ENCODE assay signal across 32 cellular contexts in the genomic region with DNA sequence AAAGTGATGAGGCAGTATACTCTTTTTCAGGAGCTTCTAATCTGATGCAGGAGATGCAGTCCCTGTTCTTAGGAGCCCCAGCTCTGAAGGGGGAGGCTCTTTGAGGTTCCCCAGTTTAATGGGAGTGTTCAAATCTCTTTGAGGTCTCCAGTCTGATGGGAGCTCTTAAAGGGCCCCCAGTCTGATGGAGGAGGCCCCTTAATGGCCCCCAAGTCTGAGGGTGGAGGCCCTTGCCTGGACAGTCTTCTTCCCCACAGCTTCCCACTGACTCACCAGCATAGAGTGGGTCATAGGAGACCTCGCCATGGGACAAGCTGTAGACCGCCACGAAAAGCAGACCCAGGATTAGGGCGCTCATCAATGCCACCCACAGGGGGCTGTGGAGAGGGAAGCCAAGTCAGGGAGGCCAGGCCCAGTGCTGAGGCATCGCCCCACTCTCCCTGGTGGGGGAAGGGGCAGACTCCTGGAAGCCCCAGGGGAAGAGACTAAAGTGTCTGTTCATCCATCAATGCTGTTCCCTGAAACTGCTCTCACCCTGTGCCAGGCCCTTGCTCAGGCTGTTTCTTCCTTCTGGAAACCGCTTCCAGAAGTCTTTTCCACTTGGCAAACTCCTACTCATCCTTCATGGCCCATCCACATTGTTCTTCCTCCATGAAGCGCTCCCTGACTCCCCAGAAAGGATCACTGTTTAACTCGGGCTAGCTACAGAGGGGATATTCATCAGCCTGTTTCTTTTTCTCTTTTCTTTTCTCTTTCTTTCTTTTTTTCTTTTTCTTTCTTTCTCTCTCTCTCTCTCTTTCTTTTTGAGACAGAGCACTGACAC. TPM values are rescaled to one million over a fixed set of nuclear protein-coding genes. Genes with fewer than 3 reads are reported as not detected.
"Had no signal": no experiment of that assay in that cellular context is flagged by ENCODE, and none has a peak within 500 bp of the region (broad histone marks: within the 10 kb centered on the region; RNA-seq: fewer than 3 reads in every experiment).

No MANE protein-coding gene starts in this region.

- H3K4me3 Mint-ChIP-seq: activated CD4-positive, alpha-beta T cell treated with anti-CD3 and anti-CD28 coated beads, Interleukin-2, amount 10 ng/mL, durations not matched to agents 7 days and 5 days; activated CD8-positive, alpha-beta memory T cell treated with anti-CD3 and anti-CD28 coated beads, Interleukin-2, amount 10 ng/mL, durations not matched to agents 7 days and 5 days; activated CD8-positive, alpha-beta T cell treated with anti-CD3 and anti-CD28 coated beads for 36 hours; activated naive CD8-positive, alpha-beta T cell treated with anti-CD3 and anti-CD28 coated beads, Interleukin-2, amount 50 U/mL, for 24 hours; immature natural killer cell; stimulated activated memory B cell treated with anti-CD40 and anti-IgM and Interleukin-4, amounts not matched to agents 10 μg/mL and 1 μg/mL and 100 μg/mL, for 72 hours had no signal

- H3K36me3 ChIP-seq: transverse colon had no signal

- ATAC-seq: activated CD8-positive, alpha-beta memory T cell treated with anti-CD3 and anti-CD28 coated beads, Interleukin-2, amount 10 ng/mL, durations not matched to agents 7 days and 5 days; activated CD8-positive, alpha-beta T cell treated with anti-CD3 and anti-CD28 coated beads for 36 hours; body of pancreas; left lung; naive thymus-derived CD8-positive, alpha-beta T cell; stimulated activated memory B cell treated with anti-CD40 and anti-IgM and Interleukin-4, amounts not matched to agents 10 μg/mL and 1 μg/mL and 100 μg/mL, for 72 hours had no signal

- DNase-seq: activated CD4-positive, alpha-beta T cell treated with anti-CD3 and anti-CD28 coated beads, Interleukin-2, amount 10 ng/mL, durations not matched to agents 7 days and 5 days; activated CD4-positive, CD25-positive, alpha-beta regulatory T cell treated with anti-CD3 and anti-CD28 coated beads, Interleukin-2, amount 50 U/mL, for 72 hours; activated CD8-positive, alpha-beta memory T cell treated with anti-CD3 and anti-CD28 coated beads, Interleukin-2, amount 10 ng/mL, durations not matched to agents 7 days and 5 days; activated CD8-positive, alpha-beta T cell treated with anti-CD3 and anti-CD28 coated beads for 36 hours; activated gamma-delta T cell; activated naive CD4-positive, alpha-beta T cell treated with anti-CD3 and anti-CD28 coated beads, Interleukin-2, amount 50 U/mL, for 16 hours; activated naive CD8-positive, alpha-beta T cell treated with anti-CD3 and anti-CD28 coated beads, Interleukin-2, amount 50 U/mL, for 24 hours; activated T-cell treated with anti-CD3 and anti-CD28 coated beads for 4 hours; body of pancreas; effector CD4-positive, alpha-beta T cell; foreskin fibroblast; immature natural killer cell; kidney glomerular epithelial cell; naive thymus-derived CD8-positive, alpha-beta T cell; occipital lobe; sigmoid colon; stimulated activated CD4-positive, alpha-beta T cell treated with anti-CD3 and anti-CD28 coated beads, Interleukin-15, amount 100 ng/mL, for 24 hours; stomach; T-helper 2 cell; transverse colon had no signal

- H3K4me1 Mint-ChIP-seq: activated CD8-positive, alpha-beta memory T cell treated with anti-CD3 and anti-CD28 coated beads, Interleukin-2, amount 10 ng/mL, durations not matched to agents 7 days and 5 days had no signal

- H3K9me3 ChIP-seq: body of pancreas, left lung, sigmoid colon, stomach, transverse colon had no signal

- H3K27ac Mint-ChIP-seq: activated CD4-positive, alpha-beta T cell treated with anti-CD3 and anti-CD28 coated beads, Interleukin-2, amount 10 ng/mL, durations not matched to agents 7 days and 5 days; activated CD8-positive, alpha-beta memory T cell treated with anti-CD3 and anti-CD28 coated beads, Interleukin-2, amount 10 ng/mL, durations not matched to agents 7 days and 5 days; activated CD8-positive, alpha-beta T cell treated with anti-CD3 and anti-CD28 coated beads for 36 hours; activated naive CD8-positive, alpha-beta T cell treated with anti-CD3 and anti-CD28 coated beads, Interleukin-2, amount 50 U/mL, for 24 hours; immature natural killer cell; naive thymus-derived CD8-positive, alpha-beta T cell; stimulated activated memory B cell treated with anti-CD40 and anti-IgM and Interleukin-4, amounts not matched to agents 10 μg/mL and 1 μg/mL and 100 μg/mL, for 72 hours had no signal

- H3K4me3 ChIP-seq: body of pancreas, cardiac muscle cell, hepatocyte, left lung, lung, sigmoid colon, smooth muscle cell, stomach, transverse colon had no signal

- H3K36me3 Mint-ChIP-seq: activated CD8-positive, alpha-beta memory T cell treated with anti-CD3 and anti-CD28 coated beads, Interleukin-2, amount 10 ng/mL, durations not matched to agents 7 days and 5 days had no signal

- H3K9me3 Mint-ChIP-seq: activated CD4-positive, alpha-beta T cell treated with anti-CD3 and anti-CD28 coated beads, Interleukin-2, amount 10 ng/mL, durations not matched to agents 7 days and 5 days; activated CD8-positive, alpha-beta T cell treated with anti-CD3 and anti-CD28 coated beads for 36 hours; activated naive CD8-positive, alpha-beta T cell treated with anti-CD3 and anti-CD28 coated beads, Interleukin-2, amount 50 U/mL, for 24 hours; immature natural killer cell; naive thymus-derived CD8-positive, alpha-beta T cell; stimulated activated memory B cell treated with anti-CD40 and anti-IgM and Interleukin-4, amounts not matched to agents 10 μg/mL and 1 μg/mL and 100 μg/mL, for 72 hours had no signal

- H3K27me3 ChIP-seq: cardiac muscle cell, hepatocyte had no signal

- H3K27ac ChIP-seq: body of pancreas, cardiac muscle cell, hepatocyte, left lung, sigmoid colon, stomach, transverse colon, VCaP had no signal

RNA-seq across cellular contexts. Expression of gene TM6SF2, which starts 2.1 kb away (rescaled TPM):
- total RNA-seq: activated CD4-positive, alpha-beta T cell treated with anti-CD3 and anti-CD28 coated beads, Interleukin-2, amount 10 ng/mL, durations not matched to agents 7 days and 5 days; activated CD8-positive, alpha-beta memory T cell treated with anti-CD3 and anti-CD28 coated beads, Interleukin-2, amount 10 ng/mL, durations not matched to agents 7 days and 5 days; activated CD8-positive, alpha-beta T cell treated with anti-CD3 and anti-CD28 coated beads for 36 hours; body of pancreas; cerebellum; epithelial cell of proximal tubule; glomerular endothelial cell; naive thymus-derived CD8-positive, alpha-beta T cell; occipital lobe had no signal
- polyA plus RNA-seq: immature natural killer cell; naive thymus-derived CD8-positive, alpha-beta T cell had no signal

RNA-seq across cellular contexts. Expression of gene NCAN, which starts 59.2 kb away (rescaled TPM):
- total RNA-seq: activated CD4-positive, alpha-beta T cell treated with anti-CD3 and anti-CD28 coated beads, Interleukin-2, amount 10 ng/mL, durations not matched to agents 7 days and 5 days; activated CD8-positive, alpha-beta T cell treated with anti-CD3 and anti-CD28 coated beads for 36 hours; body of pancreas; epithelial cell of proximal tubule; glomerular endothelial cell; left lung; mesenteric fat pad; naive thymus-derived CD8-positive, alpha-beta T cell; smooth muscle cell had no signal
- polyA plus RNA-seq: cardiac muscle cell; fibroblast of lung; hepatocyte; immature natural killer cell; naive thymus-derived CD8-positive, alpha-beta T cell; smooth muscle cell had no signal
